ENCODE assay signal across 26 cellular contexts in the genomic region with DNA sequence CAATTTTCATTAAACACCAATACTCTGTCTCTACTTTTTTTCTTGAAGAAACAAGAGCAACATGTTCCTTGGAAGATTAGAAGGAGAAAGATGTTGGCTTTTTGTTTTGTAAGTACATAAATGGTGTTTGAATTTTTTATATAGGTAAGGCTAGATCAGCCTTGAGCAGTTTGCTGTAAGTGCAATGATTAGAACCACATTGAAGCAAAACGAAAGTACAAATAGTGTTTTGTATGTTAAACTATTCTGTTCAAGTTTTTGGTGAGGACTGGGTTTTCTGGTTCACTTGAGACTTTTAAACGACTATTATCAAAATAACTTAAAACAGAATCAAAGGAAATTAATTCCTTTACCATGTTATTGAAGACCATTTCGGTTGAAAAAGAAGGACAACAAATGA.
"Had no signal": no experiment of that assay in that cellular context is flagged by ENCODE, and none has a peak within 500 bp of the region (broad histone marks: within the 10 kb centered on the region; RNA-seq: fewer than 3 reads in every experiment).

No MANE protein-coding gene starts in this region.

- H3K27ac ChIP-seq: adrenal gland, breast epithelium, RWPE1, SJCRH30 had no signal

- H3K4me1 ChIP-seq: adrenal gland, breast epithelium, SJCRH30 had no signal

- H3K4me3 ChIP-seq: adrenal gland, breast epithelium, SJCRH30 had no signal

- H3K4me1 Mint-ChIP-seq: activated naive CD4-positive, alpha-beta T cell treated with anti-CD3 and anti-CD28 coated beads, Interleukin-2, amount 10 ng/mL, durations not matched to agents 7 days and 5 days; activated naive CD8-positive, alpha-beta T cell treated with anti-CD3 and anti-CD28 coated beads for 36 hours had no signal

- H3K4me2 ChIP-seq: SK-N-SH had no signal

- H3K27ac Mint-ChIP-seq: activated CD8-positive, alpha-beta T cell treated with anti-CD3 and anti-CD28 coated beads for 36 hours; activated naive CD4-positive, alpha-beta T cell treated with anti-CD3 and anti-CD28 coated beads, Interleukin-2, amount 10 ng/mL, durations not matched to agents 7 days and 5 days; activated naive CD8-positive, alpha-beta T cell treated with anti-CD3 and anti-CD28 coated beads for 36 hours; activated T-cell treated with anti-CD3 and anti-CD28 coated beads, Interleukin-2, amount 50 U/mL, for 72 hours; activated T-helper 2 cell treated with anti-CD3 and anti-CD28 coated beads, Interferon-gamma antibody, Interleukin-2, Interleukin-4, amounts not matched to agents 10 μg/mL and 5 μg/mL and 100 μg/mL, durations not matched to agents 14 hours and 24 hours and 36 hours had no signal

- H3K36me3 ChIP-seq: adrenal gland, breast epithelium, SJCRH30 had no signal

- ATAC-seq: activated CD4-positive, CD25-positive, alpha-beta regulatory T cell treated with anti-CD3 and anti-CD28 coated beads, Interleukin-2, amount 50 U/mL, for 24 hours; activated CD8-positive, alpha-beta T cell treated with anti-CD3 and anti-CD28 coated beads for 36 hours; activated T-cell treated with anti-CD3 and anti-CD28 coated beads, Interleukin-2, amount 50 U/mL, for 72 hours; Panc1 had no signal

- H3K27me3 ChIP-seq: adrenal gland, breast epithelium, SJCRH30 had no signal

- H3K36me3 Mint-ChIP-seq: activated naive CD4-positive, alpha-beta T cell treated with anti-CD3 and anti-CD28 coated beads, Interleukin-2, amount 10 ng/mL, durations not matched to agents 7 days and 5 days; activated naive CD8-positive, alpha-beta T cell treated with anti-CD3 and anti-CD28 coated beads for 36 hours had no signal

- H3K9me3 ChIP-seq: adrenal gland, breast epithelium, SJCRH30, SK-N-SH had no signal

- DNase-seq: activated CD4-positive, alpha-beta T cell treated with anti-CD3 and anti-CD28 coated beads for 4 hours; activated CD8-positive, alpha-beta memory T cell treated with anti-CD3 and anti-CD28 coated beads, Interleukin-2, amount 50 U/mL, for 4 hours; activated CD8-positive, alpha-beta T cell treated with anti-CD3 and anti-CD28 coated beads for 36 hours; activated gamma-delta T cell treated with Interleukin-2 at 50 U/mL for 16 hours; activated naive CD4-positive, alpha-beta T cell treated with anti-CD3 and anti-CD28 coated beads, Interleukin-2, amount 10 ng/mL, durations not matched to agents 7 days and 5 days; activated naive CD8-positive, alpha-beta T cell treated with anti-CD3 and anti-CD28 coated beads for 36 hours; activated T-cell treated with anti-CD3 and anti-CD28 coated beads, Interleukin-2, amount 50 U/mL, for 72 hours; adrenal gland; anterior cingulate cortex; Karpas-422; MM.1S; NCI-H1105 treated with DMSO at 0.1 percent for 48 hours; NCI-H1436 treated with DMSO at 0.1 percent for 48 hours; NCI-H187; NCI-H2081; NCI-H510A treated with DMSO at 0.1 percent for 48 hours; NCI-H69; Right ventricle myocardium superior; SJCRH30; SK-N-SH; T-helper 1 cell had no signal

- H3K9me3 Mint-ChIP-seq: activated CD8-positive, alpha-beta T cell treated with anti-CD3 and anti-CD28 coated beads for 36 hours; activated naive CD4-positive, alpha-beta T cell treated with anti-CD3 and anti-CD28 coated beads, Interleukin-2, amount 10 ng/mL, durations not matched to agents 7 days and 5 days; activated naive CD8-positive, alpha-beta T cell treated with anti-CD3 and anti-CD28 coated beads for 36 hours; activated T-cell treated with anti-CD3 and anti-CD28 coated beads, Interleukin-2, amount 50 U/mL, for 72 hours; activated T-helper 2 cell treated with anti-CD3 and anti-CD28 coated beads, Interferon-gamma antibody, Interleukin-2, Interleukin-4, amounts not matched to agents 10 μg/mL and 5 μg/mL and 100 μg/mL, durations not matched to agents 14 hours and 24 hours and 36 hours had no signal

- H3K9ac ChIP-seq: SK-N-SH had no signal

- H3K4me3 Mint-ChIP-seq: activated CD8-positive, alpha-beta T cell treated with anti-CD3 and anti-CD28 coated beads for 36 hours; activated naive CD4-positive, alpha-beta T cell treated with anti-CD3 and anti-CD28 coated beads, Interleukin-2, amount 10 ng/mL, durations not matched to agents 7 days and 5 days; activated naive CD8-positive, alpha-beta T cell treated with anti-CD3 and anti-CD28 coated beads for 36 hours; activated T-cell treated with anti-CD3 and anti-CD28 coated beads, Interleukin-2, amount 50 U/mL, for 72 hours had no signal
